Comparison of ENCODE assay signal across 1 cellular context in genomic region chr4:1210971-1211370, GRCh38.
TF ChIP-seq lines count a peak whose summit lies in the region.

No MANE protein-coding gene starts in this region.

TF ChIP-seq in K562, 482 proteins besides CTCF, POLR2A, EP300 and RAD21:
- TF ChIP-seq TCF3 (CRISPR knock-in tag; IDR thresholded peaks at IDR 0.05): no peak
- TF ChIP-seq, protein P1, sequence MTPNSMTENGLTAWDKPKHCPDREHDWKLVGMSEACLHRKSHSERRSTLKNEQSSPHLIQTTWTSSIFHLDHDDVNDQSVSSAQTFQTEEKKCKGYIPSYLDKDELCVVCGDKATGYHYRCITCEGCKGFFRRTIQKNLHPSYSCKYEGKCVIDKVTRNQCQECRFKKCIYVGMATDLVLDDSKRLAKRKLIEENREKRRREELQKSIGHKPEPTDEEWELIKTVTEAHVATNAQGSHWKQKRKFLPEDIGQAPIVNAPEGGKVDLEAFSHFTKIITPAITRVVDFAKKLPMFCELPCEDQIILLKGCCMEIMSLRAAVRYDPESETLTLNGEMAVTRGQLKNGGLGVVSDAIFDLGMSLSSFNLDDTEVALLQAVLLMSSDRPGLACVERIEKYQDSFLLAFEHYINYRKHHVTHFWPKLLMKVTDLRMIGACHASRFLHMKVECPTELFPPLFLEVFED (CRISPR knock-in tag; conservative IDR thresholded peaks at IDR 0.05): no peak
- peak; percentile 8; the same call in 1 of the 2 replicates for TF ChIP-seq POLR2G (IDR thresholded peaks at IDR 0.05; ENCODE audit: low read depth, low read length)
- TF ChIP-seq HNRNPL (IDR thresholded peaks at IDR 0.05; ENCODE audit: low read depth, low read length): no peak
